ENCODE assay signal across 8 cellular contexts in genomic region chr18:36187138-36187825, GRCh38. TPM values are rescaled to one million over a fixed set of nuclear protein-coding genes. Genes with fewer than 3 reads are reported as not detected.
A peak's percentile ranks its signal among the peaks of the same experiment; 100 is the strongest.
DNase-seq lines count a peak whose midpoint lies in the region; TF ChIP-seq lines count a peak whose summit lies in the region.

Gene MOCOS, plus strand, starts transcription at chr18:36187497. Its CDS starts 43 bp downstream, at chr18:36187540.

- H3K4me1 Mint-ChIP-seq in activated CD4-positive, alpha-beta memory T cell treated with anti-CD3 and anti-CD28 coated beads for 36 hours (ENCODE audit: low read depth): no peaks in the 10 kb centered on the region
- H3K4me1 Mint-ChIP-seq in endothelial cell (ENCODE audit: unreplicated experiment): peaks cover 32% of the 10 kb centered on the region
- peaks cover 10% of the 10 kb centered on the region for H3K4me1 Mint-ChIP-seq in stimulated activated naive CD8-positive, alpha-beta T cell treated with anti-CD3 and anti-CD28 coated beads, Interleukin-15, Interleukin-2, amounts not matched to agents 100 ng/mL and 50 ng/mL, for 24 hours (ENCODE audit: low read depth)

- no peak within 1 kb of the TSS for H3K27ac Mint-ChIP-seq in activated CD4-positive, alpha-beta memory T cell treated with anti-CD3 and anti-CD28 coated beads for 36 hours
- no peak within 1 kb of the TSS for H3K27ac Mint-ChIP-seq in endothelial cell (ENCODE audit: unreplicated experiment)
- H3K27ac Mint-ChIP-seq in stimulated activated naive CD8-positive, alpha-beta T cell treated with anti-CD3 and anti-CD28 coated beads, Interleukin-15, Interleukin-2, amounts not matched to agents 100 ng/mL and 50 ng/mL, for 24 hours: peak within 1 kb of the TSS; percentile 27

- TF ChIP-seq CTCF in endothelial cell (IDR thresholded peaks at IDR 0.05; ENCODE audit: unreplicated experiment): no peak

- H3K9me3 Mint-ChIP-seq in activated CD4-positive, alpha-beta memory T cell treated with anti-CD3 and anti-CD28 coated beads for 36 hours: no peaks in the 10 kb centered on the region
- H3K9me3 Mint-ChIP-seq in endothelial cell (ENCODE audit: unreplicated experiment): peaks cover 4% of the 10 kb centered on the region
- no peaks in the 10 kb centered on the region for H3K9me3 Mint-ChIP-seq in stimulated activated naive CD8-positive, alpha-beta T cell treated with anti-CD3 and anti-CD28 coated beads, Interleukin-15, Interleukin-2, amounts not matched to agents 100 ng/mL and 50 ng/mL, for 24 hours

- DNase-seq in ELR (ENCODE audit: low read depth) (peak; percentile 74), GOT3 (lab: John Stamatoyannopoulos, UW) (peak; percentile 11), LoVo (ENCODE audit: low spot score) (peak; percentile 84), endothelial cell (ENCODE audit: low spot score) (peak; percentile 71), mesenteric fat pad (ENCODE audit: low spot score) (peak; percentile 94), NCI-H187 treated with DMSO at 0.1 percent for 48 hours (lab: John Stamatoyannopoulos, UW) (no peak)
- peak; percentile 53 for DNase-seq in activated CD4-positive, alpha-beta memory T cell treated with anti-CD3 and anti-CD28 coated beads for 36 hours

- H3K36me3 Mint-ChIP-seq in activated CD4-positive, alpha-beta memory T cell treated with anti-CD3 and anti-CD28 coated beads for 36 hours: no peaks in the 10 kb centered on the region
- H3K36me3 Mint-ChIP-seq in endothelial cell (ENCODE audit: low read depth, unreplicated experiment): peaks cover 8% of the 10 kb centered on the region
- H3K36me3 Mint-ChIP-seq in stimulated activated naive CD8-positive, alpha-beta T cell treated with anti-CD3 and anti-CD28 coated beads, Interleukin-15, Interleukin-2, amounts not matched to agents 100 ng/mL and 50 ng/mL, for 24 hours (ENCODE audit: low read depth): no peaks in the 10 kb centered on the region

- intact Hi-C loops in activated CD4-positive, alpha-beta memory T cell treated with anti-CD3 and anti-CD28 coated beads for 36 hours (cut with micrococcal nuclease): no loop called here

- H3K4me3 Mint-ChIP-seq in activated CD4-positive, alpha-beta memory T cell treated with anti-CD3 and anti-CD28 coated beads for 36 hours: peak within 1 kb of the TSS; percentile 69
- peak within 1 kb of the TSS; percentile 85 for H3K4me3 Mint-ChIP-seq in endothelial cell (ENCODE audit: unreplicated experiment)
- H3K4me3 Mint-ChIP-seq in stimulated activated naive CD8-positive, alpha-beta T cell treated with anti-CD3 and anti-CD28 coated beads, Interleukin-15, Interleukin-2, amounts not matched to agents 100 ng/mL and 50 ng/mL, for 24 hours: peak within 1 kb of the TSS; percentile 79

- peaks cover 15% of the 10 kb centered on the region for H3K27me3 Mint-ChIP-seq in activated CD4-positive, alpha-beta memory T cell treated with anti-CD3 and anti-CD28 coated beads for 36 hours
- H3K27me3 Mint-ChIP-seq in endothelial cell (ENCODE audit: unreplicated experiment): peaks cover 18% of the 10 kb centered on the region
- H3K27me3 Mint-ChIP-seq in stimulated activated naive CD8-positive, alpha-beta T cell treated with anti-CD3 and anti-CD28 coated beads, Interleukin-15, Interleukin-2, amounts not matched to agents 100 ng/mL and 50 ng/mL, for 24 hours: peaks cover 38% of the 10 kb centered on the region

- POLR2A ChIA-PET in activated CD4-positive, alpha-beta memory T cell treated with anti-CD3 and anti-CD28 coated beads for 36 hours (lab: Charles Lee): interaction anchor here (1.0 kb wide), 1 partner anchor 26 kb away, joined by 3 read pairs; no protein-coding TSS in a partner anchor

- CTCF ChIA-PET in activated CD4-positive, alpha-beta memory T cell treated with anti-CD3 and anti-CD28 coated beads for 36 hours (lab: Charles Lee): interaction anchor here (0.6 kb wide), 1 partner anchor 59 kb away, joined by 3 read pairs; no protein-coding TSS in a partner anchor

RNA-seq across cellular contexts. Expression of gene MOCOS, which starts in this region (rescaled TPM):
- total RNA-seq in activated CD4-positive, alpha-beta memory T cell treated with anti-CD3 and anti-CD28 coated beads for 36 hours: under 1 TPM; 0.17 to 0.36 TPM
- total RNA-seq in endothelial cell (ENCODE audit: unreplicated experiment) (0.56 TPM), mesenteric fat pad (5.8 TPM)

Comparison
In these comparisons a context has a peak if more than half of its experiments do, and no peak if none do; other contexts are left out.
1. Peak in DNase-seq in activated CD4-positive, alpha-beta memory T cell treated with anti-CD3 and anti-CD28 coated beads for 36 hours; RNA of the gene not detected or under 1 TPM.
2. Peak in DNase-seq in endothelial cell; RNA of the gene not detected or under 1 TPM.